Comparison of ENCODE assay signal across 20 cellular contexts in genomic region chr4:100581337-100581736, GRCh38.
DNase-seq lines count a peak whose midpoint lies in the region; ATAC-seq and TF ChIP-seq lines count a peak whose summit lies in the region.
"Had no signal": no experiment of that assay in that cellular context is flagged by ENCODE, and none has a peak within 500 bp of the region (broad histone marks: within the 10 kb centered on the region; RNA-seq: fewer than 3 reads in every experiment).

No MANE protein-coding gene starts in this region.

- CTCF ChIA-PET in mammary epithelial cell (lab: Charles Lee; ENCODE audit: low non-redundant PET) = no interaction called here

- H3K4me3 ChIP-seq in mammary epithelial cell (replicated peaks in 1 of 3; ENCODE audit: insufficient read depth in 1 of 3, low read depth in 2 of 3, low read length in 3 of 3) (no peak overlapping the region), mucosa of descending colon (no peak overlapping the region)
- H3K4me3 ChIP-seq: BLaER1 treated with 17β-estradiol and CSF1 and Interleukin-3, amounts not matched to agents 10 nM and 100 nM; upper lobe of left lung had no signal

- no peak for ATAC-seq in HG03439 (IDR thresholded peaks at IDR 0.05; ENCODE audit: unreplicated experiment)
- ATAC-seq in HG03460 (IDR thresholded peaks at IDR 0.05; ENCODE audit: unreplicated experiment) = no peak
- no peak for ATAC-seq in mucosa of descending colon
- ATAC-seq: left colon; stimulated activated naive CD8-positive, alpha-beta T cell treated with anti-CD3 and anti-CD28 coated beads, Interleukin-15, Interleukin-2, amounts not matched to agents 100 U/mL and 50 U/mL, for 24 hours had no signal

- H3K4me1 ChIP-seq in mammary epithelial cell (ENCODE audit: insufficient read depth, low read length) (peaks cover 13% of the 10 kb centered on the region), mucosa of descending colon (ENCODE audit: low read depth) (no peaks in the 10 kb centered on the region)
- H3K4me1 ChIP-seq: BLaER1 treated with 17β-estradiol and CSF1 and Interleukin-3, amounts not matched to agents 10 nM and 100 nM; upper lobe of left lung had no signal

- H3K27me3 ChIP-seq in mammary epithelial cell (ENCODE audit: insufficient read depth, low read length) = no peaks in the 10 kb centered on the region
- H3K27me3 ChIP-seq: BLaER1 treated with 17β-estradiol and CSF1 and Interleukin-3, amounts not matched to agents 10 nM and 100 nM; upper lobe of left lung had no signal

- no TSS peak for BruUV-seq in mammary epithelial cell (replicated peaks; lab: Mats Ljungman, UMichigan)

- DNase-seq in ELF-1 (ENCODE audit: low read depth, low spot score) = peak; percentile 8
- peak; percentile 54 for DNase-seq in LoVo (ENCODE audit: low spot score)
- DNase-seq in mammary epithelial cell = peak; percentile 88
- DNase-seq in occipital lobe (lab: John Stamatoyannopoulos, UW) = peak; percentile 26
- no peak for DNase-seq in NCI-H2029 (lab: John Stamatoyannopoulos, UW)
- no peak for DNase-seq in mucosa of descending colon
- DNase-seq: activated CD4-positive, alpha-beta T cell treated with anti-CD3 and anti-CD28 coated beads for 1 hour; activated naive CD8-positive, alpha-beta T cell treated with anti-CD3 and anti-CD28 coated beads, Interleukin-2, amount 10 ng/mL, durations not matched to agents 7 days and 5 days; activated T-cell treated with anti-CD3 and anti-CD28 coated beads for 4 hours; DMS153; effector CD4-positive, alpha-beta T cell; left colon; NCI-H2171 treated with DMSO at 0.1 percent for 48 hours; SHP77 treated with DMSO at 0.1 percent for 48 hours; small intestine; stimulated activated naive CD8-positive, alpha-beta T cell treated with anti-CD3 and anti-CD28 coated beads, Interleukin-15, Interleukin-2, amounts not matched to agents 100 U/mL and 50 U/mL, for 24 hours; upper lobe of left lung had no signal

- H4K20me1 ChIP-seq in mammary epithelial cell (ENCODE audit: insufficient read depth, low read length) = no peaks in the 10 kb centered on the region
- H4K20me1 ChIP-seq: BLaER1 treated with 17β-estradiol and CSF1 and Interleukin-3, amounts not matched to agents 10 nM and 100 nM had no signal

- intact Hi-C loops in mammary epithelial cell (cut with micrococcal nuclease) = loop anchor here (10.0 kb wide), 2 partner anchors 57 to 157 kb away; no protein-coding TSS in a partner anchor
- intact Hi-C loops in mucosa of descending colon (cut with DNase I, micrococcal nuclease) = no loop called here

- in situ Hi-C loops in mammary epithelial cell (cut with MboI; ENCODE audit: low sequenced_read_pairs in 2 of 2) = no loop called here

- H3K9ac ChIP-seq in mammary epithelial cell (ENCODE audit: insufficient read depth, low read length) = no peak overlapping the region
- H3K9ac ChIP-seq: BLaER1 treated with 17β-estradiol and CSF1 and Interleukin-3, amounts not matched to agents 10 nM and 100 nM had no signal

- H3K36me3 ChIP-seq in mammary epithelial cell (ENCODE audit: insufficient read depth, low read length) = no peaks in the 10 kb centered on the region
- H3K36me3 ChIP-seq in mucosa of descending colon (ENCODE audit: low read depth) = no peaks in the 10 kb centered on the region
- H3K36me3 ChIP-seq: BLaER1 treated with 17β-estradiol and CSF1 and Interleukin-3, amounts not matched to agents 10 nM and 100 nM; upper lobe of left lung had no signal

- H3K79me2 ChIP-seq in mammary epithelial cell (ENCODE audit: insufficient read depth, low read length) = no peaks in the 10 kb centered on the region

- no peak overlapping the region for H3K27ac ChIP-seq in mammary epithelial cell (ENCODE audit: insufficient read depth, low read depth, low read length)
- H3K27ac ChIP-seq: BLaER1 treated with 17β-estradiol and CSF1 and Interleukin-3, amounts not matched to agents 10 nM and 100 nM; upper lobe of left lung had no signal

- dilution Hi-C loops in mammary epithelial cell (cut with HindIII; ENCODE audit: low sequenced_read_pairs) = no loop called here

- H3K4me2 ChIP-seq in mammary epithelial cell (ENCODE audit: insufficient read depth, low read depth, low read length) = peak overlapping the region; percentile 51
- H3K4me2 ChIP-seq: BLaER1 treated with 17β-estradiol and CSF1 and Interleukin-3, amounts not matched to agents 10 nM and 100 nM had no signal

- H2AFZ ChIP-seq in mammary epithelial cell (ENCODE audit: low read depth, low read length) = no peak overlapping the region

- H3K9me3 ChIP-seq in mammary epithelial cell (replicated peaks; ENCODE audit: insufficient read depth, low read length) (no peaks in the 10 kb centered on the region), mucosa of descending colon (no peaks in the 10 kb centered on the region)
- H3K9me3 ChIP-seq: BLaER1 treated with 17β-estradiol and CSF1 and Interleukin-3, amounts not matched to agents 10 nM and 100 nM; upper lobe of left lung had no signal

- TF ChIP-seq CTCF in mammary epithelial cell (conservative IDR thresholded peaks at IDR 0.05 in 1 of 2, IDR thresholded peaks at IDR 0.05 in 1 of 2; ENCODE audit: extremely low read depth in 1 of 2, insufficient read depth in 1 of 2, low read depth in 1 of 2, low read length in 2 of 2) = no peak
- TF ChIP-seq CTCF in mucosa of descending colon (IDR thresholded peaks at IDR 0.05) = no peak

- WGBS in mammary epithelial cell (ENCODE audit: low coverage, missing lambda C conversion rate) = 0% methylated on average over 2 of the region's 2 CpGs

Comparison
In these comparisons a context has a peak if more than half of its experiments do, and no peak if none do; other contexts are left out.
1. DNase-seq: peak in ELF-1 (single experiment), LoVo (single experiment), mammary epithelial cell (single experiment) and occipital lobe (single experiment); none in NCI-H2029 (single experiment) and mucosa of descending colon (0 of 3).